In the genomic region with DNA sequence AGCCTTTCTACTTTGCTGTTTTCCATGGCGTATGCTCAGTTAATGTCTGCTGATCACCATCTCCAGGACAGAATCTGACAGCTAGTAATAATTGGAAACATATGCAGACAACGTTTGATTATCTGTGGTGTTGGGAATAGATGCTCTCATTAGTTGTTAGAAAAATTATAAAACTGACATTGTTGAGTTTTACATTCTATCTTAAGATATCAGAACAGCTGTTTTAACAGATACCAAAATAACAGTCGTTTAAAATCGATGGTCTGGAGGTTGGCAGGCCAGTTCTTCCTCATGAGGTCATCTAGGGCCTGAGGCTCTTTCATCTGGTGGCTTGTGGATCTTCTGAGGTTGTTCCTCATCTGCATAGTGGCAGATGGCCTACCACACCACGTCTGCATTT, we compare ENCODE assay signal across 26 cellular contexts.
"Had no signal": no experiment of that assay in that cellular context is flagged by ENCODE, and none has a peak within 500 bp of the region (broad histone marks: within the 10 kb centered on the region; RNA-seq: fewer than 3 reads in every experiment).

No MANE protein-coding gene starts in this region.

- H3K27me3 Mint-ChIP-seq: activated CD4-positive, alpha-beta memory T cell treated with anti-CD3 and anti-CD28 coated beads, Interleukin-2, amount 10 ng/mL, durations not matched to agents 7 days and 5 days; activated CD4-positive, alpha-beta T cell treated with anti-CD3 and anti-CD28 coated beads, Interleukin-2, amount 10 ng/mL, durations not matched to agents 24 days and 14 days; activated CD8-positive, alpha-beta memory T cell treated with anti-CD3 and anti-CD28 coated beads, Interleukin-2, amount 10 ng/mL, durations not matched to agents 7 days and 5 days; naive B cell; stimulated activated memory B cell treated with anti-CD40 and anti-IgM and Interleukin-4, amounts not matched to agents 10 μg/mL and 1 μg/mL and 100 μg/mL, for 72 hours had no signal

- H3K4me3 ChIP-seq: lower lobe of right lung, mucosa of descending colon, smooth muscle cell, stomach, transverse colon had no signal

- FAIRE-seq: kidney, urothelium cell line had no signal

- DNase-seq: activated CD4-positive, alpha-beta memory T cell treated with anti-CD3 and anti-CD28 coated beads, Interleukin-2, amount 10 ng/mL, durations not matched to agents 7 days and 5 days; activated CD4-positive, alpha-beta T cell treated with anti-CD3 and anti-CD28 coated beads, Interleukin-2, amount 10 ng/mL, durations not matched to agents 24 days and 14 days; activated CD8-positive, alpha-beta memory T cell treated with anti-CD3 and anti-CD28 coated beads, Interleukin-2, amount 10 ng/mL, durations not matched to agents 7 days and 5 days; activated T-cell treated with anti-CD3 and anti-CD28 coated beads for 4 hours; aorta; caudate nucleus; effector CD8-positive, alpha-beta T cell; erythroblast; foreskin keratinocyte; kidney; lower lobe of right lung; mesendoderm; mucosa of descending colon; naive B cell; posterior cingulate gyrus; stimulated activated CD4-positive, alpha-beta T cell treated with anti-CD3 and anti-CD28 coated beads, Interleukin-15, amount 100 ng/mL, for 24 hours; stomach; transverse colon had no signal

- H3K4me3 Mint-ChIP-seq: activated CD4-positive, alpha-beta memory T cell treated with anti-CD3 and anti-CD28 coated beads, Interleukin-2, amount 10 ng/mL, durations not matched to agents 7 days and 5 days; activated CD4-positive, alpha-beta T cell treated with anti-CD3 and anti-CD28 coated beads, Interleukin-2, amount 10 ng/mL, durations not matched to agents 24 days and 14 days; activated CD8-positive, alpha-beta memory T cell treated with anti-CD3 and anti-CD28 coated beads, Interleukin-2, amount 10 ng/mL, durations not matched to agents 7 days and 5 days; brain; naive B cell; neural crest cell; stimulated activated memory B cell treated with anti-CD40 and anti-IgM and Interleukin-4, amounts not matched to agents 10 μg/mL and 1 μg/mL and 100 μg/mL, for 72 hours had no signal

- H3K36me3 Mint-ChIP-seq: activated CD8-positive, alpha-beta memory T cell treated with anti-CD3 and anti-CD28 coated beads, Interleukin-2, amount 10 ng/mL, durations not matched to agents 7 days and 5 days had no signal

- H3K36me3 ChIP-seq: lower lobe of right lung, transverse colon had no signal

- H3K9me3 ChIP-seq: lower lobe of right lung, mucosa of descending colon, stomach, transverse colon had no signal

- H3K4me2 ChIP-seq: smooth muscle cell had no signal

- H3K4me1 Mint-ChIP-seq: activated CD4-positive, alpha-beta memory T cell treated with anti-CD3 and anti-CD28 coated beads, Interleukin-2, amount 10 ng/mL, durations not matched to agents 7 days and 5 days; activated CD8-positive, alpha-beta memory T cell treated with anti-CD3 and anti-CD28 coated beads, Interleukin-2, amount 10 ng/mL, durations not matched to agents 7 days and 5 days; naive B cell; stimulated activated memory B cell treated with anti-CD40 and anti-IgM and Interleukin-4, amounts not matched to agents 10 μg/mL and 1 μg/mL and 100 μg/mL, for 72 hours had no signal

- H3K27me3 ChIP-seq: foreskin keratinocyte, stomach, transverse colon had no signal

- ATAC-seq: activated CD4-positive, CD25-positive, alpha-beta regulatory T cell treated with anti-CD3 and anti-CD28 coated beads, Interleukin-2, amount 50 U/mL, for 24 hours; activated CD8-positive, alpha-beta memory T cell treated with anti-CD3 and anti-CD28 coated beads, Interleukin-2, amount 10 ng/mL, durations not matched to agents 7 days and 5 days; activated naive CD4-positive, alpha-beta T cell treated with anti-CD3 and anti-CD28 coated beads, Interleukin-2, amount 50 U/mL, for 72 hours; foreskin keratinocyte; lower lobe of right lung; mucosa of descending colon; sciatic nerve; stimulated activated memory B cell treated with anti-CD40 and anti-IgM and Interleukin-4, amounts not matched to agents 10 μg/mL and 1 μg/mL and 100 μg/mL, for 72 hours had no signal

- H3K27ac ChIP-seq: foreskin keratinocyte, lower lobe of right lung, stomach, transverse colon had no signal

- H3K4me1 ChIP-seq: foreskin keratinocyte, lower lobe of right lung, stomach, transverse colon had no signal

- H3K27ac Mint-ChIP-seq: activated CD4-positive, alpha-beta memory T cell treated with anti-CD3 and anti-CD28 coated beads, Interleukin-2, amount 10 ng/mL, durations not matched to agents 7 days and 5 days; activated CD4-positive, alpha-beta T cell treated with anti-CD3 and anti-CD28 coated beads, Interleukin-2, amount 10 ng/mL, durations not matched to agents 24 days and 14 days; activated CD8-positive, alpha-beta memory T cell treated with anti-CD3 and anti-CD28 coated beads, Interleukin-2, amount 10 ng/mL, durations not matched to agents 7 days and 5 days; activated naive CD4-positive, alpha-beta T cell treated with anti-CD3 and anti-CD28 coated beads, Interleukin-2, amount 50 U/mL, for 72 hours; brain; naive B cell; stimulated activated memory B cell treated with anti-CD40 and anti-IgM and Interleukin-4, amounts not matched to agents 10 μg/mL and 1 μg/mL and 100 μg/mL, for 72 hours had no signal
